1 cellular context compared by ENCODE assay signal in the genomic region with DNA sequence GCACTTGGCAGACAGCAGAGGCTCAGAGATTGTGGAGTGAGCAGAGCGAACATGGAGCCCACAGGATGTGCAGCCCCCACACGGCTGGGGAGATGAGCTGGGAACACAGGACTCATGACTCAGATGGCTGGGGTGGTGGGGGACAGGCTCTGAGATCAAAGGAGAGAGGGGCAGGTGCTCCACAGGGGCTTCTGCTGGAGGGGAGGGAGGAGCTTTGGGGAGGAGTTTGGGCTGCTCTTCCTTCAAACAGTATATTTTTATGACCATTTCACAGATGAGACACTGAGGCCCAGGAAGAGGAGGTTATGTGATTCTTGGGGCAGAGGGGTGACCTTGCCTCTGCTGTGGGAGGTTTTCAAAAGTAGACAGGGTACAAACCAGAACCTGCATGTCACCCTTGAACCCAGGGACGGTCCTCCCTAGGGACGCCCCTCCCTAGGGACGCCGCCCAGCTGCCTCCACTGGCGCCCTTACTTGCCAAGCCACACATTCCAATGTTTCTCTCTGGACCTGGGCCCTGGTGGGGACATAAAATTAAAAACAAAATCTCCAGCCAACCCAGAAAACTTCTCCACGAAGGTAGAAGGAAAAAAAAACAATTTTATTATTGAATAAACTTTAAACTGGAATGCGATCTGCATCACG.
TF ChIP-seq lines count a peak whose summit lies in the region.

No MANE protein-coding gene starts in this region.

TF ChIP-seq in H1, 55 proteins besides CTCF, POLR2A, EP300 and RAD21:
- TF ChIP-seq ZNF274 (IDR thresholded peaks at IDR 0.05; ENCODE audit: borderline replicate concordance, extremely low read depth, low read length) (no peak), SUZ12 (IDR thresholded peaks at IDR 0.05; ENCODE audit: low read length) (peak; percentile 2; the same call in 1 of the 2 replicates), KDM1A (IDR thresholded peaks at IDR 0.05; ENCODE audit: borderline replicate concordance, low read length) (peak; percentile 64; the same call in 1 of the 2 replicates), BCL11A (IDR thresholded peaks at IDR 0.05; ENCODE audit: low read depth in 2 of 2, low read length in 2 of 2) (no peak)
- TF ChIP-seq, protein P1, sequence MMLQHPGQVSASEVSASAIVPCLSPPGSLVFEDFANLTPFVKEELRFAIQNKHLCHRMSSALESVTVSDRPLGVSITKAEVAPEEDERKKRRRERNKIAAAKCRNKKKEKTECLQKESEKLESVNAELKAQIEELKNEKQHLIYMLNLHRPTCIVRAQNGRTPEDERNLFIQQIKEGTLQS (IDR thresholded peaks at IDR 0.05; ENCODE audit: insufficient read depth, low read depth, low read length): no peak
